In genomic region chr20:49353348-49353747, GRCh38 we compare ENCODE assay signal across 16 cellular contexts.
A peak's percentile ranks its signal among the peaks of the same experiment; 100 is the strongest.
DNase-seq lines count a peak whose midpoint lies in the region; ATAC-seq and TF ChIP-seq lines count a peak whose summit lies in the region.
"Had no signal": no experiment of that assay in that cellular context is flagged by ENCODE, and none has a peak within 500 bp of the region (broad histone marks: within the 10 kb centered on the region; RNA-seq: fewer than 3 reads in every experiment).

No MANE protein-coding gene starts in this region.

- intact Hi-C loops in prostate gland (cut with DNase I), result no loop called here
- intact Hi-C loops in cardiac septum (cut with DNase I), result no loop called here

- 0 out of 2 replicates have a peak, but pooled peaks cover 3% of the 10 kb centered on the region for H3F3A ChIP-seq in GM23338 (replicated peaks; ENCODE audit: low read depth)

- DNase-seq in GM23338 (ENCODE audit: low spot score), result no peak
- peak; percentile 14 for DNase-seq in kidney tubule cell (ENCODE audit: low spot score)
- peak; percentile 28 for DNase-seq in prostate gland (ENCODE audit: low spot score)
- DNase-seq in Ammon's horn (ENCODE audit: low spot score), result no peak
- no peak for DNase-seq in putamen (ENCODE audit: low spot score)
- DNase-seq in cardiac septum (ENCODE audit: low spot score), result no peak
- no peak for DNase-seq in T1000 (lab: John Stamatoyannopoulos, UW)
- DNase-seq: Caco-2; CD8-positive, alpha-beta memory T cell; DND-41; GDM1; GM23248; H7 had no signal

- TF ChIP-seq CTCF in GM23338 (conservative IDR thresholded peaks at IDR 0.05; ENCODE audit: low read depth in 2 of 2) (no peak), VCaP (conservative IDR thresholded peaks at IDR 0.05) (no peak), prostate gland (IDR thresholded peaks at IDR 0.05) (no peak)

- no peak for ATAC-seq in GM23338

- no peaks in the 10 kb centered on the region for H3K4me1 Mint-ChIP-seq in GM23338
- H3K4me1 Mint-ChIP-seq: CD8-positive, alpha-beta memory T cell had no signal

- H3K27ac ChIP-seq in GM23338 (ENCODE audit: low read depth), result no peak overlapping the region
- H3K27ac ChIP-seq in VCaP, result peak overlapping the region; percentile 31; the same call in 1 of the 2 replicates
- H3K27ac ChIP-seq in prostate gland, result no peak overlapping the region
- H3K27ac ChIP-seq: BLaER1, GM23248, HL-60 had no signal

- peak overlapping the region; percentile 28 for H2AFZ ChIP-seq in GM23338
- H2AFZ ChIP-seq: GM23248 had no signal

- no peak for TF ChIP-seq POLR2A in prostate gland (IDR thresholded peaks at IDR 0.05)

- H3K4me2 ChIP-seq in GM23338, result no peak overlapping the region
- H3K4me2 ChIP-seq: BLaER1 had no signal

- H3K4me3 ChIP-seq in GM23338 (no peak overlapping the region), prostate gland (no peak overlapping the region)
- H3K4me3 ChIP-seq: BLaER1, GM23248 had no signal

- no peaks in the 10 kb centered on the region for H3K36me3 ChIP-seq in GM23338 (ENCODE audit: insufficient read depth)
- no peaks in the 10 kb centered on the region for H3K36me3 ChIP-seq in prostate gland
- H3K36me3 ChIP-seq: BLaER1 had no signal

- no peak overlapping the region for H3K27ac Mint-ChIP-seq in GM23338
- H3K27ac Mint-ChIP-seq: CD8-positive, alpha-beta memory T cell had no signal

- no peaks in the 10 kb centered on the region for H3K9me3 Mint-ChIP-seq in GM23338
- H3K9me3 Mint-ChIP-seq: CD8-positive, alpha-beta memory T cell had no signal

- peaks cover 16% of the 10 kb centered on the region for H3K27me3 Mint-ChIP-seq in GM23338 (ENCODE audit: insufficient read depth, low read depth, poor library complexity)

- 26% methylated on average over 4 of the region's 4 CpGs for WGBS in prostate gland

- no peaks in the 10 kb centered on the region for H3K4me1 ChIP-seq in GM23338 (ENCODE audit: insufficient read depth)
- peaks cover 2% of the 10 kb centered on the region for H3K4me1 ChIP-seq in prostate gland (replicated peaks)
- H3K4me1 ChIP-seq: Caco-2 had no signal

- H3K9me2 ChIP-seq in GM23338 (ENCODE audit: insufficient read depth), result no peaks in the 10 kb centered on the region

- H3K27me3 ChIP-seq in GM23338 (ENCODE audit: insufficient read depth) (no peaks in the 10 kb centered on the region), prostate gland (replicated peaks; ENCODE audit: insufficient read depth) (no peaks in the 10 kb centered on the region)
- H3K27me3 ChIP-seq: BLaER1 had no signal

- no peak overlapping the region for H3K4me3 Mint-ChIP-seq in GM23338
- H3K4me3 Mint-ChIP-seq: CD8-positive, alpha-beta memory T cell had no signal

- no peaks in the 10 kb centered on the region for H3K9me3 ChIP-seq in prostate gland
- H3K9me3 ChIP-seq: BLaER1, Caco-2 had no signal

- H4K20me1 ChIP-seq in GM23338 (replicated peaks; ENCODE audit: insufficient read depth), result no peaks in the 10 kb centered on the region
- H4K20me1 ChIP-seq: BLaER1 had no signal

- no peaks in the 10 kb centered on the region for H3K79me2 ChIP-seq in GM23338 (replicated peaks; ENCODE audit: insufficient read depth)

- no peaks in the 10 kb centered on the region for H3K36me3 Mint-ChIP-seq in GM23338 (ENCODE audit: low read depth)
- H3K36me3 Mint-ChIP-seq: CD8-positive, alpha-beta memory T cell had no signal

TF ChIP-seq in GM23338, 12 proteins besides CTCF, POLR2A, EP300 and RAD21 (continues in another document):
- TF ChIP-seq ETS1 (IDR thresholded peaks at IDR 0.05), result no peak
- TF ChIP-seq CREB1 (CRISPR knock-in tag; IDR thresholded peaks at IDR 0.05; ENCODE audit: low read depth), result no peak
- no peak for TF ChIP-seq STAT1 (IDR thresholded peaks at IDR 0.05; ENCODE audit: unreplicated experiment)
- TF ChIP-seq NANOG (IDR thresholded peaks at IDR 0.05; ENCODE audit: borderline replicate concordance), result no peak
- no peak for TF ChIP-seq JUNB (IDR thresholded peaks at IDR 0.05; ENCODE audit: unreplicated experiment)
- no peak for TF ChIP-seq REST (IDR thresholded peaks at IDR 0.05; ENCODE audit: unreplicated experiment)
- no peak for TF ChIP-seq POLR2AphosphoS5 (IDR thresholded peaks at IDR 0.05; ENCODE audit: low read depth)

Comparison
In these comparisons a context has a peak if more than half of its experiments do, and no peak if none do; other contexts are left out.
1. DNase-seq: peak in kidney tubule cell (single experiment) and prostate gland (single experiment); none in GM23338 (single experiment), Ammon's horn (single experiment), putamen (single experiment), cardiac septum (single experiment) and T1000 (single experiment).